ENCODE assay signal across 8 cellular contexts in genomic region chr3:50322386-50323091, GRCh38. TPM values are rescaled to one million over a fixed set of nuclear protein-coding genes. Genes with fewer than 3 reads are reported as not detected.
DNase-seq lines count a peak whose midpoint lies in the region; ATAC-seq and TF ChIP-seq lines count a peak whose summit lies in the region.

HYAL2 (minus strand) TSS chr3:50322745; CDS start chr3:50320489, 2,256 bp downstream.

- intact Hi-C loops in activated B cell treated with CpG ODN at 0.5 μM for 24 hours (cut with micrococcal nuclease), result loop anchor here (5.0 kb wide), 1 partner anchor 1605 kb away; the partner anchor contains the start of gene IP6K2
- intact Hi-C loops in Right ventricle myocardium inferior (cut with DNase I), result no loop called here

- POLR2A ChIA-PET in activated B cell treated with CpG ODN at 0.5 μM for 24 hours (lab: Charles Lee), result interaction anchor here (1.2 to 9.7 kb wide), 3 partner anchors 16 to 86 kb away, joined by 3 to 167 read pairs (median 20); partner anchors contain the start of genes HYAL3, NAA80 and RASSF1

- peaks cover 40% of the 10 kb centered on the region for H3K4me1 Mint-ChIP-seq in activated B cell treated with CpG ODN at 0.5 μM for 24 hours
- peaks cover 30% of the 10 kb centered on the region for H3K4me1 Mint-ChIP-seq in progenitor cell of endocrine pancreas (ENCODE audit: low read depth)

- H3K27ac Mint-ChIP-seq in activated B cell treated with CpG ODN at 0.5 μM for 24 hours (peak within 1 kb of the TSS; percentile 98), progenitor cell of endocrine pancreas (peak within 1 kb of the TSS; percentile 100)

- CTCF ChIA-PET in activated B cell treated with CpG ODN at 0.5 μM for 24 hours (lab: Charles Lee), result interaction anchor here (2.0 to 2.5 kb wide), 2 partner anchors 15 to 23 kb away, joined by 8 to 9 read pairs; partner anchors contain the start of genes HYAL3 and NAA80

- H3K27me3 Mint-ChIP-seq in activated B cell treated with CpG ODN at 0.5 μM for 24 hours (no peaks in the 10 kb centered on the region), progenitor cell of endocrine pancreas (no peaks in the 10 kb centered on the region)

- no peaks in the 10 kb centered on the region for H3K9me3 Mint-ChIP-seq in activated B cell treated with CpG ODN at 0.5 μM for 24 hours
- H3K9me3 Mint-ChIP-seq in progenitor cell of endocrine pancreas (ENCODE audit: low read depth), result no peaks in the 10 kb centered on the region

- H3K4me3 Mint-ChIP-seq in activated B cell treated with CpG ODN at 0.5 μM for 24 hours, result peak within 1 kb of the TSS; percentile 87
- H3K4me3 Mint-ChIP-seq in progenitor cell of endocrine pancreas (ENCODE audit: low read depth), result peak within 1 kb of the TSS; percentile 82

- DNase-seq in NCI-H2081 (lab: John Stamatoyannopoulos, UW), result peak; percentile 23 to 51
- DNase-seq in NCI-H2081 treated with DMSO at 0.1 percent for 48 hours (lab: John Stamatoyannopoulos, UW), result no peak
- no peak for DNase-seq in activated B cell treated with CpG ODN at 0.5 μM for 24 hours
- peak; percentile 81 for DNase-seq in Right ventricle myocardium inferior (ENCODE audit: missing footprints)
- no peak for DNase-seq in progenitor cell of endocrine pancreas (ENCODE audit: low spot score, unreplicated experiment)
- DNase-seq in MV-4-11 (lab: John Stamatoyannopoulos, UW), result no peak
- no peak for DNase-seq in NOMO-1 treated with DMSO at 0.1 percent for 48 hours (lab: John Stamatoyannopoulos, UW; ENCODE audit: unreplicated experiment)

- ATAC-seq in activated B cell treated with CpG ODN at 0.5 μM for 24 hours (ENCODE audit: low read depth), result no peak
- no peak for ATAC-seq in Right ventricle myocardium inferior
- ATAC-seq in HG03039 (IDR thresholded peaks at IDR 0.05; ENCODE audit: unreplicated experiment), result no peak

- TF ChIP-seq CTCF in activated B cell treated with CpG ODN at 0.5 μM for 24 hours (IDR thresholded peaks at IDR 0.05) (no peak), progenitor cell of endocrine pancreas (IDR thresholded peaks at IDR 0.05; ENCODE audit: unreplicated experiment) (no peak)

- H3K36me3 Mint-ChIP-seq in activated B cell treated with CpG ODN at 0.5 μM for 24 hours (ENCODE audit: low read depth), result peaks cover 20% of the 10 kb centered on the region
- peaks cover 15% of the 10 kb centered on the region for H3K36me3 Mint-ChIP-seq in progenitor cell of endocrine pancreas (ENCODE audit: insufficient read depth)

RNA-seq across cellular contexts. Expression of gene HYAL2, which starts in this region (rescaled TPM):
- 4.2 and 4.4 TPM in 2 replicates for total RNA-seq in activated B cell treated with CpG ODN at 0.5 μM for 24 hours
- 39.0 TPM for total RNA-seq in Right ventricle myocardium inferior
- total RNA-seq in progenitor cell of endocrine pancreas, result 74.3 and 77.9 TPM in 2 replicates

Comparison
In these comparisons a context has a peak if more than half of its experiments do, and no peak if none do; other contexts are left out.
1. DNase-seq: peak in NCI-H2081 (2 of 2) and Right ventricle myocardium inferior (single experiment); none in NCI-H2081 treated with DMSO at 0.1 percent for 48 hours (single experiment), activated B cell treated with CpG ODN at 0.5 μM for 24 hours (single experiment), progenitor cell of endocrine pancreas (single experiment), MV-4-11 (single experiment) and NOMO-1 treated with DMSO at 0.1 percent for 48 hours (single experiment).